ENCODE assay signal across 9 cellular contexts in genomic region chr12:47236109-47236714, GRCh38.
A peak's percentile ranks its signal among the peaks of the same experiment; 100 is the strongest.
DNase-seq lines count a peak whose midpoint lies in the region; ATAC-seq lines count a peak whose summit lies in the region.
"Had no signal": no experiment of that assay in that cellular context is flagged by ENCODE, and none has a peak within 500 bp of the region (broad histone marks: within the 10 kb centered on the region; RNA-seq: fewer than 3 reads in every experiment).

No MANE protein-coding gene starts in this region.

- ATAC-seq in GM21723 (IDR thresholded peaks at IDR 0.05; ENCODE audit: unreplicated experiment) = no peak
- ATAC-seq in HG02973 (IDR thresholded peaks at IDR 0.05; ENCODE audit: unreplicated experiment) = no peak

- in situ Hi-C loops in Caki2 (cut with HindIII; ENCODE audit: low pct_unique_long_range_greater_than_20kb, low sequenced_read_pairs) = no loop called here

- peaks cover 6% of the 10 kb centered on the region for H3K4me1 ChIP-seq in mesodermal cell (ENCODE audit: control insufficient read depth, insufficient read depth, low read length, poor library complexity, severe bottlenecking)
- H3K4me1 ChIP-seq: neural progenitor cell had no signal

- no peak overlapping the region for H3K4me3 ChIP-seq in mesodermal cell (ENCODE audit: extremely low read depth, insufficient read depth, low read length, poor library complexity, severe bottlenecking)
- H3K4me3 ChIP-seq: neural progenitor cell had no signal

- no peaks in the 10 kb centered on the region for H3K36me3 ChIP-seq in mesodermal cell (ENCODE audit: control insufficient read depth, insufficient read depth, low read length)
- H3K36me3 ChIP-seq: neural progenitor cell had no signal

- H3K27ac ChIP-seq in mesodermal cell (ENCODE audit: low read depth, low read length, severe bottlenecking) = peak overlapping the region; percentile 13
- H3K27ac ChIP-seq: neural progenitor cell had no signal

- 94% methylated on average over 8 to 13 of the region's 13 CpGs for WGBS in mesodermal cell (ENCODE audit: insufficient coverage in 2 of 2), 2 experiments

- DNase-seq in Caki2 (ENCODE audit: low read depth) = peak; percentile 33
- DNase-seq in M059J (ENCODE audit: low read depth) = peak; percentile 91
- DNase-seq in dedifferentiated amniotic fluid mesenchymal stem cell (ENCODE audit: extremely low spot score) = peak; percentile 51
- DNase-seq in central memory CD4-positive, alpha-beta T cell = no peak
- DNase-seq in iPS-NIHi11 (ENCODE audit: low spot score) = no peak

- no peaks in the 10 kb centered on the region for H3K9me3 ChIP-seq in mesodermal cell (ENCODE audit: control insufficient read depth, low read length)

Comparison
In these comparisons a context has a peak if more than half of its experiments do, and no peak if none do; other contexts are left out.
1. DNase-seq: peak in Caki2 (single experiment), M059J (single experiment) and dedifferentiated amniotic fluid mesenchymal stem cell (single experiment); none in central memory CD4-positive, alpha-beta T cell (single experiment) and iPS-NIHi11 (single experiment).